1 cellular context compared by ENCODE assay signal in the genomic region with DNA sequence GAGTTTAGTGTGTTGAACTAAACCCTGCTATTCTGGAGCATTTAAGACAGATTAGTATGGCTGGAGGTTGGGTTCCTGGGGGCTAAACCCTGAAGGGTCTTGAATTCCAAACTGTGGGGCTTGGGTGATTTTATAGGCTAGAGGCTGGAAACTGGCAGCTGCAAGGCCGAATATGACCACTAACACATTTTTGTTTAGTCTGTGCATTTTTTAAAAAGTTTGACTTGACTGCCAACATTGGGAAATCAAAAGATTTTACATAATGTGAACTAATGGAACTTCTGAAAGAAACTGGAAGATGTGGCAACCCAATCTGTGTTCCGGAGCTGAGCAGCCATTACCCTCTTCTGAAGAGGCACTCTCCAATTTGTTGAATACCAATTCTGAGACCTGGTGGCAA.
TF ChIP-seq lines count a peak whose summit lies in the region.

No MANE protein-coding gene starts in this region.

TF ChIP-seq in HepG2, 621 proteins besides CTCF, POLR2A, EP300 and RAD21:
- TF ChIP-seq, protein P1, sequence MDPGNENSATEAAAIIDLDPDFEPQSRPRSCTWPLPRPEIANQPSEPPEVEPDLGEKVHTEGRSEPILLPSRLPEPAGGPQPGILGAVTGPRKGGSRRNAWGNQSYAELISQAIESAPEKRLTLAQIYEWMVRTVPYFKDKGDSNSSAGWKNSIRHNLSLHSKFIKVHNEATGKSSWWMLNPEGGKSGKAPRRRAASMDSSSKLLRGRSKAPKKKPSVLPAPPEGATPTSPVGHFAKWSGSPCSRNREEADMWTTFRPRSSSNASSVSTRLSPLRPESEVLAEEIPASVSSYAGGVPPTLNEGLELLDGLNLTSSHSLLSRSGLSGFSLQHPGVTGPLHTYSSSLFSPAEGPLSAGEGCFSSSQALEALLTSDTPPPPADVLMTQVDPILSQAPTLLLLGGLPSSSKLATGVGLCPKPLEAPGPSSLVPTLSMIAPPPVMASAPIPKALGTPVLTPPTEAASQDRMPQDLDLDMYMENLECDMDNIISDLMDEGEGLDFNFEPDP (CRISPR knock-in tag; conservative IDR thresholded peaks at IDR 0.05), result no peak
- peak; percentile 36; the same call in 1 of the 2 replicates for TF ChIP-seq POLR2G (IDR thresholded peaks at IDR 0.05; ENCODE audit: low read depth, low read length)
TF ChIP-seq in HepG2: peak in this region for 1.
